9 cellular contexts compared by ENCODE assay signal in the genomic region with DNA sequence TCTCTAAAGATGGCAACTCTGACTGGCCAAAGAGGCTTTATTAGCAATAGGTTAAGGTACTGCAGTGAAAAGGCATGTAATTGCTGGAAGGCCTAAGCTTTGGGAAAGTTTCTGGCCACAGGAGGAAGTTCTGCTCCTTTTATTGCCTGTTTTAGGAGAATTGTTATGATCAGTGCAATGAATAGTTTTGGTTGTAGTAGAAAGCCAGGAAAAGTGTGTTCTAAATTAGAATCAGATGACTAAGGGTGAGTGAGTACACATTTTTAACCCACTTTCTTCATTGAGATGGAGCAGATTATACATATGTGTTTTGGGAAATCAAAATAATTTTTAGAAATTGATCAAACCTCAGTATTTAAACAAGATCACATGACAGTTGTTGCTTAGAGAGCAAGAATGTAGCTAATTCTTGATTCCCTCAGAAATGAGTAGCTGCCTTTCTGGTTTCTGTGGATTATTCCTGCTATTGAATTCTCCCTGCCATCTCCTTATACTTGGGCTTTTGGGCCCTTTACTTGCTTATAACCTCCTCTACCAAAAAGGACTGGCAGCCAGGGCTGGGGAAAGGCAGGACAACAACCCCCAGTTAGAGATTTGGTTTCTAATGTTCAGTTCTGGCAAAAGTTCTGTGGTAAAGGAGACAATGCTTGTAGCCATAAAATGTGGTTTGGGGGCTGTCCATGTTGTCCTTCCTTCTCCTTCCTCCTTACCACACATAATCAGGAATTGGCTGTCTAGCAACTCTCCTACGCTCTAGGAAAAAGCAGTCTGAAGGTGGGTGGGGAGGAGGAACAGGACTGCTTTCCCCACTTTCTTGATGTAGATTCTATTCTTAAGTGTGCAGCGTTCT.
DNase-seq lines count a peak whose midpoint lies in the region; ATAC-seq and TF ChIP-seq lines count a peak whose summit lies in the region.
"Had no signal": no experiment of that assay in that cellular context is flagged by ENCODE, and none has a peak within 500 bp of the region (broad histone marks: within the 10 kb centered on the region; RNA-seq: fewer than 3 reads in every experiment).

No MANE protein-coding gene starts in this region.

- H3K79me2 ChIP-seq in osteoblast (ENCODE audit: insufficient read depth, low read length) = no peaks in the 10 kb centered on the region

- ATAC-seq in GM21381 (IDR thresholded peaks at IDR 0.05; ENCODE audit: unreplicated experiment) = no peak

- H3K36me3 ChIP-seq in osteoblast (ENCODE audit: insufficient read depth, low read length) = no peaks in the 10 kb centered on the region

- peak overlapping the region; percentile 71 for H2AFZ ChIP-seq in osteoblast (ENCODE audit: low read length)

- H3K27ac ChIP-seq in osteoblast (ENCODE audit: low read depth, low read length) = peak overlapping the region; percentile 63

- H4K20me1 ChIP-seq in osteoblast (ENCODE audit: insufficient read depth, low read length) = no peaks in the 10 kb centered on the region

- peak; percentile 45 for DNase-seq in AG09319 (ENCODE audit: extremely low read depth, low read depth)
- peak; percentile 74 for DNase-seq in HCEC 1CT
- peak; percentile 24 for DNase-seq in choroid plexus epithelial cell (ENCODE audit: low read depth)
- peak; percentile 65 for DNase-seq in osteoblast (ENCODE audit: insufficient read length, low spot score, missing footprints)
- DNase-seq in NCI-H2081 treated with DMSO at 0.1 percent for 48 hours (lab: John Stamatoyannopoulos, UW) = no peak
- no peak for DNase-seq in AML-193 (lab: John Stamatoyannopoulos, UW)
- DNase-seq in NCI-H510A treated with DMSO at 0.1 percent for 48 hours (lab: John Stamatoyannopoulos, UW) = no peak
- DNase-seq: mucosa of descending colon had no signal

- no peak for TF ChIP-seq CTCF in AG09319 (IDR thresholded peaks at IDR 0.05; ENCODE audit: low read depth, low read length)
- no peak for TF ChIP-seq CTCF in choroid plexus epithelial cell (conservative IDR thresholded peaks at IDR 0.05; ENCODE audit: low read depth, low read length)
- TF ChIP-seq CTCF in osteoblast (IDR thresholded peaks at IDR 0.05; ENCODE audit: extremely low read depth, low read depth, low read length) = no peak

- H3K4me3 ChIP-seq in choroid plexus epithelial cell (ENCODE audit: low read depth, low read length) (no peak overlapping the region), osteoblast (ENCODE audit: insufficient read depth, low read length) (no peak overlapping the region)
- H3K4me3 ChIP-seq: mucosa of descending colon had no signal

- no peaks in the 10 kb centered on the region for H3K9me3 ChIP-seq in osteoblast (ENCODE audit: low read depth, low read length)
- H3K9me3 ChIP-seq: mucosa of descending colon had no signal

- H3K4me2 ChIP-seq in osteoblast (ENCODE audit: insufficient read depth, low read length) = peak overlapping the region; percentile 42

- H3K27me3 ChIP-seq in osteoblast (ENCODE audit: insufficient read depth, low read length) = no peaks in the 10 kb centered on the region

- H3K4me1 ChIP-seq in osteoblast (ENCODE audit: insufficient read depth, low read length) = peaks cover 22% of the 10 kb centered on the region

Comparison
In these comparisons a context has a peak if more than half of its experiments do, and no peak if none do; other contexts are left out.
1. DNase-seq: peak in AG09319 (single experiment), HCEC 1CT (single experiment), choroid plexus epithelial cell (single experiment) and osteoblast (single experiment); none in NCI-H2081 treated with DMSO at 0.1 percent for 48 hours (single experiment), AML-193 (0 of 2) and NCI-H510A treated with DMSO at 0.1 percent for 48 hours (single experiment).